In genomic region chr19:50384685-50385535, GRCh38 we compare ENCODE assay signal across 1 cellular context.
TF ChIP-seq lines count a peak whose summit lies in the region.

No MANE protein-coding gene starts in this region.

TF ChIP-seq in IMR-90, 13 proteins besides CTCF, POLR2A, EP300 and RAD21:
- TF ChIP-seq CHD1 (IDR thresholded peaks at IDR 0.05; ENCODE audit: low read depth, low read length) = peak; percentile 65; the same call in 1 of the 2 replicates
- no peak for TF ChIP-seq MXI1 (IDR thresholded peaks at IDR 0.05; ENCODE audit: borderline replicate concordance, low read depth, low read length)
- no peak for TF ChIP-seq SMC3 (IDR thresholded peaks at IDR 0.05; ENCODE audit: low read depth, low read length)
